In the genomic region with DNA sequence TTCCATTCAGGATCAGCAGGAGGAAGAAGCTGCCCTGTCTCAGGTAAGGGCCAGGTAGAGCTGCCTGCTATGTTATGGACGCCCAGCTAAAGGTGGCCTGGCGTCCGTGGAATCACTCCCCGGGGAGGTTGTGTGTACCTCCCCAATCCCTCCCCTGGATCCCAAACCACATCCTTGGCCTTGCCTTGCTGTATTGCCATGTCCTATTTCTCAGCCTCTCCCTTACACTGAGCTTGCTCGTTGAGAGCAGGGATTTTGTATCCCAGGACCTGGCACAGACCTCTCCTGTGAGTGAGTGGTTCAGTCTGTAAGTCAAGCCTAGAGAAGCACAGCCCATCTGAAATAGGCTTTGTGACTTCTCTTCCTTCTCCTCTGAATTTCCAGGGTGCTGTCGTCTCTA, we compare ENCODE assay signal across 10 cellular contexts. TPM values are rescaled to one million over a fixed set of nuclear protein-coding genes. Genes with fewer than 3 reads are reported as not detected.
A peak's percentile ranks its signal among the peaks of the same experiment; 100 is the strongest.
DNase-seq lines count a peak whose midpoint lies in the region; ATAC-seq and TF ChIP-seq lines count a peak whose summit lies in the region.
"Had no signal": no experiment of that assay in that cellular context is flagged by ENCODE, and none has a peak within 500 bp of the region (broad histone marks: within the 10 kb centered on the region; RNA-seq: fewer than 3 reads in every experiment).

No MANE protein-coding gene starts in this region.

- DNase-seq in dorsolateral prefrontal cortex (no peak), mesothelial cell of epicardium (ENCODE audit: low spot score in 2 of 2, unreplicated experiment in 2 of 2) (no peak), thoracic aorta (ENCODE audit: low spot score) (no peak), NCI-H2171 (lab: John Stamatoyannopoulos, UW) (no peak), G401 (ENCODE audit: low spot score) (no peak), NCI-H774 (lab: John Stamatoyannopoulos, UW) (no peak)
- DNase-seq: stimulated activated CD4-positive, alpha-beta T cell treated with anti-CD3 and anti-CD28 coated beads, Interleukin-12 subunit alpha, Interleukin-12 subunit beta, amount 100 ng/mL, for 4 hours had no signal

- H3F3A ChIP-seq in Loucy (ENCODE audit: low read depth) = peaks cover 27% of the 10 kb centered on the region

- TF ChIP-seq CTCF in Loucy (conservative IDR thresholded peaks at IDR 0.05; ENCODE audit: low read length) (no peak), dorsolateral prefrontal cortex (IDR thresholded peaks at IDR 0.05 in 54 of 56, conservative IDR thresholded peaks at IDR 0.05 in 2 of 56; ENCODE audit: low read depth in 1 of 56, partially characterized antibody in 56 of 56) (no peak), mesothelial cell of epicardium (IDR thresholded peaks at IDR 0.05; ENCODE audit: unreplicated experiment) (no peak), thoracic aorta (IDR thresholded peaks at IDR 0.05) (no peak)

- H4K20me1 ChIP-seq in Loucy (ENCODE audit: insufficient read depth, low read length, poor library complexity, severe bottlenecking) = no peaks in the 10 kb centered on the region

- H3K36me3 Mint-ChIP-seq in mesothelial cell of epicardium = no peaks in the 10 kb centered on the region

- no peaks in the 10 kb centered on the region for H3K9me2 ChIP-seq in Loucy (replicated peaks; ENCODE audit: low read depth, low read length)

- no peak overlapping the region for H2AFZ ChIP-seq in Loucy (ENCODE audit: low read length)

- H3K27ac ChIP-seq in dorsolateral prefrontal cortex (peak overlapping the region; percentile 20 to 93 (median 86)), thoracic aorta (peak overlapping the region; percentile 86 to 92)
- H3K27ac ChIP-seq: HL-60 had no signal

- H3K27ac Mint-ChIP-seq in mesothelial cell of epicardium = peak overlapping the region; percentile 94

- peaks cover 56% of the 10 kb centered on the region for H3K4me1 ChIP-seq in Loucy (ENCODE audit: insufficient read depth, low read length, poor library complexity, severe bottlenecking)
- H3K4me1 ChIP-seq in thoracic aorta (ENCODE audit: control insufficient read depth in 1 of 2, low read depth in 2 of 2) = peaks cover 29 to 61% of the 10 kb centered on the region in 2 donors

- no peaks in the 10 kb centered on the region for H3K9me3 Mint-ChIP-seq in mesothelial cell of epicardium

- no peaks in the 10 kb centered on the region for H3K27me3 Mint-ChIP-seq in mesothelial cell of epicardium (ENCODE audit: low read depth)

- peak overlapping the region; percentile 29 for H3K4me2 ChIP-seq in Loucy (ENCODE audit: low read depth, low read length, poor library complexity, severe bottlenecking)

- H3K9me3 ChIP-seq in Loucy (ENCODE audit: insufficient read depth, low read depth, low read length) = no peaks in the 10 kb centered on the region
- no peaks in the 10 kb centered on the region for H3K9me3 ChIP-seq in thoracic aorta

- in situ Hi-C loops in G401 (cut with HindIII; ENCODE audit: low sequenced_read_pairs) = no loop called here

- H3K4me3 Mint-ChIP-seq in mesothelial cell of epicardium = no peak overlapping the region

- peak overlapping the region; percentile 79 for H3K9ac ChIP-seq in Loucy (ENCODE audit: low read depth, low read length, poor library complexity, severe bottlenecking)

- intact Hi-C loops in dorsolateral prefrontal cortex (cut with DNase I) = no loop called here

- H3K4me3 ChIP-seq in Loucy (ENCODE audit: low read length, poor library complexity, severe bottlenecking) = no peak overlapping the region
- H3K4me3 ChIP-seq in dorsolateral prefrontal cortex = no peak overlapping the region
- peak overlapping the region; percentile 2 for H3K4me3 ChIP-seq in thoracic aorta

- H3K79me2 ChIP-seq in Loucy (ENCODE audit: insufficient read depth, low read length) = peaks cover 33% of the 10 kb centered on the region; the same call in 1 of the 2 replicates

- ATAC-seq in thoracic aorta (ENCODE audit: insufficient number of reproducible peaks, low FRiP score, low read depth) (no peak), GM18907 (IDR thresholded peaks at IDR 0.05; ENCODE audit: unreplicated experiment) (no peak)

- H3K36me3 ChIP-seq in Loucy (ENCODE audit: insufficient read depth, low read length) (peaks cover 80% of the 10 kb centered on the region), thoracic aorta (no peaks in the 10 kb centered on the region)

- peaks cover 27% of the 10 kb centered on the region for H3K4me1 Mint-ChIP-seq in mesothelial cell of epicardium

- H3K27me3 ChIP-seq in Loucy (ENCODE audit: insufficient read depth, low read length, poor library complexity, severe bottlenecking) (no peaks in the 10 kb centered on the region), dorsolateral prefrontal cortex (no peaks in the 10 kb centered on the region), thoracic aorta (replicated peaks; ENCODE audit: insufficient read depth) (no peaks in the 10 kb centered on the region)

RNA-seq across cellular contexts. Expression of a gene that starts 53.9 kb away (rescaled TPM):
- total RNA-seq in dorsolateral prefrontal cortex = 10 to 100 TPM; 13.8 to 27.7 (median 20.8) TPM
- total RNA-seq in mesothelial cell of epicardium = 16.6 to 17.8 TPM (median 17.4 TPM) in 3 replicates
- total RNA-seq in thoracic aorta = 10 to 100 TPM; 18.0 to 18.3 TPM
- 3.7 and 4.2 TPM in 2 replicates for total RNA-seq in G401 (2014; rRNA removed; shearing (Covaris generic))
